1 cellular context compared by ENCODE assay signal in the genomic region with DNA sequence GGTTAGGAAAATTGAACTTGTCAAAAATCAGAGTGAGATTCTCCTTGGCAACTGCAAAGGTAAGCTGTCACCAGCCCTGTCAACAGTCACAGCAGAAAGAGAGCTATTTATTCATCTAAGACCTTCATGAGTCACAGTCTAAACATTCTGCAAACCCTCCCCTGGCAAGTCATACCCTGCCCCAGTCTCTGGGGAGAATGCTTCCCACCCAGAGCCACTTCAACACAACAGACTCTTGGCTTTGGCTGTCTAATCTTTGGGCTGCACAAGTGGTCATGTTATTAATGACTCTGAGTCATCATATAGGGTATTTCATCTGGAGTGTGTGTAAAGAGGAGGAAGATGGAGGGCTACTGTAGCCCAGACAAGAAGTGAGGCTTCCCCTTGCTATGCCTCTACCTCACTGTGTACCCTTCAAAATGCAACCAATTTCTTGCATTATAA.
TF ChIP-seq lines count a peak whose summit lies in the region.

No MANE protein-coding gene starts in this region.

TF ChIP-seq in K562, 482 proteins besides CTCF, POLR2A, EP300 and RAD21 (continued from another document and continues in another):
- TF ChIP-seq, protein P1, sequence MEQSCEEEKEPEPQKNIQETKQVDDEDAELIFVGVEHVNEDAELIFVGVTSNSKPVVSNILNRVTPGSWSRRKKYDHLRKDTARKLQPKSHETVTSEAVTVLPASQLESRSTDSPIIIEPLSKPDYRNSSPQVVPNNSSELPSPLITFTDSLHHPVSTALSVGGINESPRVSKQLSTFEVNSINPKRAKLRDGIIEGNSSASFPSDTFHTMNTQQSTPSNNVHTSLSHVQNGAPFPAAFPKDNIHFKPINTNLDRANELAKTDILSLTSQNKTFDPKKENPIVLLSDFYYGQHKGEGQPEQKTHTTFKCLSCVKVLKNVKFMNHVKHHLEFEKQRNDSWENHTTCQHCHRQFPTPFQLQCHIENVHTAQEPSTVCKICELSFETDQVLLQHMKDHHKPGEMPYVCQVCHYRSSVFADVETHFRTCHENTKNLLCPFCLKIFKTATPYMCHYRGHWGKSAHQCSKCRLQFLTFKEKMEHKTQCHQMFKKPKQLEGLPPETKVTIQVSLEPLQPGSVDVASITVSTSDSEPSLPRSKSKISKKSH (CRISPR knock-in tag; IDR thresholded peaks at IDR 0.05) = no peak
- TF ChIP-seq, protein P2, sequence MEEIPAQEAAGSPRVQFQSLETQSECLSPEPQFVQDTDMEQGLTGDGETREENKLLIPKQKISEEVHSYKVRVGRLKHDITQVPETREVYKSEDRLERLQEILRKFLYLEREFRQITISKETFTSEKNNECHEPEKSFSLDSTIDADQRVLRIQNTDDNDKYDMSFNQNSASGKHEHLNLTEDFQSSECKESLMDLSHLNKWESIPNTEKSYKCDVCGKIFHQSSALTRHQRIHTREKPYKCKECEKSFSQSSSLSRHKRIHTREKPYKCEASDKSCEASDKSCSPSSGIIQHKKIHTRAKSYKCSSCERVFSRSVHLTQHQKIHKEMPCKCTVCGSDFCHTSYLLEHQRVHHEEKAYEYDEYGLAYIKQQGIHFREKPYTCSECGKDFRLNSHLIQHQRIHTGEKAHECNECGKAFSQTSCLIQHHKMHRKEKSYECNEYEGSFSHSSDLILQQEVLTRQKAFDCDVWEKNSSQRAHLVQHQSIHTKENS (CRISPR knock-in tag; IDR thresholded peaks at IDR 0.05) = no peak
- TF ChIP-seq ZNF165 (CRISPR knock-in tag; IDR thresholded peaks at IDR 0.05; ENCODE audit: borderline replicate concordance) = no peak
- no peak for TF ChIP-seq FOXJ3 (CRISPR knock-in tag; IDR thresholded peaks at IDR 0.05)
- TF ChIP-seq, protein P3, sequence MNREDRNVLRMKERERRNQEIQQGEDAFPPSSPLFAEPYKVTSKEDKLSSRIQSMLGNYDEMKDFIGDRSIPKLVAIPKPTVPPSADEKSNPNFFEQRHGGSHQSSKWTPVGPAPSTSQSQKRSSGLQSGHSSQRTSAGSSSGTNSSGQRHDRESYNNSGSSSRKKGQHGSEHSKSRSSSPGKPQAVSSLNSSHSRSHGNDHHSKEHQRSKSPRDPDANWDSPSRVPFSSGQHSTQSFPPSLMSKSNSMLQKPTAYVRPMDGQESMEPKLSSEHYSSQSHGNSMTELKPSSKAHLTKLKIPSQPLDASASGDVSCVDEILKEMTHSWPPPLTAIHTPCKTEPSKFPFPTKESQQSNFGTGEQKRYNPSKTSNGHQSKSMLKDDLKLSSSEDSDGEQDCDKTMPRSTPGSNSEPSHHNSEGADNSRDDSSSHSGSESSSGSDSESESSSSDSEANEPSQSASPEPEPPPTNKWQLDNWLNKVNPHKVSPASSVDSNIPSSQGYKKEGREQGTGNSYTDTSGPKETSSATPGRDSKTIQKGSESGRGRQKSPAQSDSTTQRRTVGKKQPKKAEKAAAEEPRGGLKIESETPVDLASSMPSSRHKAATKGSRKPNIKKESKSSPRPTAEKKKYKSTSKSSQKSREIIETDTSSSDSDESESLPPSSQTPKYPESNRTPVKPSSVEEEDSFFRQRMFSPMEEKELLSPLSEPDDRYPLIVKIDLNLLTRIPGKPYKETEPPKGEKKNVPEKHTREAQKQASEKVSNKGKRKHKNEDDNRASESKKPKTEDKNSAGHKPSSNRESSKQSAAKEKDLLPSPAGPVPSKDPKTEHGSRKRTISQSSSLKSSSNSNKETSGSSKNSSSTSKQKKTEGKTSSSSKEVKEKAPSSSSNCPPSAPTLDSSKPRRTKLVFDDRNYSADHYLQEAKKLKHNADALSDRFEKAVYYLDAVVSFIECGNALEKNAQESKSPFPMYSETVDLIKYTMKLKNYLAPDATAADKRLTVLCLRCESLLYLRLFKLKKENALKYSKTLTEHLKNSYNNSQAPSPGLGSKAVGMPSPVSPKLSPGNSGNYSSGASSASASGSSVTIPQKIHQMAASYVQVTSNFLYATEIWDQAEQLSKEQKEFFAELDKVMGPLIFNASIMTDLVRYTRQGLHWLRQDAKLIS (CRISPR knock-in tag; IDR thresholded peaks at IDR 0.05) = no peak
- 0 out of 4 replicates have a peak, but pooled peaks of 1 of the 2 experiments have one; percentile 24 for TF ChIP-seq TBL1XR1 (IDR thresholded peaks at IDR 0.05; ENCODE audit: low read length in 2 of 2)
- TF ChIP-seq NFRKB (IDR thresholded peaks at IDR 0.05; ENCODE audit: low read depth) = no peak
- no peak for TF ChIP-seq CSDE1 (IDR thresholded peaks at IDR 0.05)
- TF ChIP-seq RFX1 (IDR thresholded peaks at IDR 0.05) = peak; percentile 36; the same call in 1 of the 2 replicates
- TF ChIP-seq, protein P4, sequence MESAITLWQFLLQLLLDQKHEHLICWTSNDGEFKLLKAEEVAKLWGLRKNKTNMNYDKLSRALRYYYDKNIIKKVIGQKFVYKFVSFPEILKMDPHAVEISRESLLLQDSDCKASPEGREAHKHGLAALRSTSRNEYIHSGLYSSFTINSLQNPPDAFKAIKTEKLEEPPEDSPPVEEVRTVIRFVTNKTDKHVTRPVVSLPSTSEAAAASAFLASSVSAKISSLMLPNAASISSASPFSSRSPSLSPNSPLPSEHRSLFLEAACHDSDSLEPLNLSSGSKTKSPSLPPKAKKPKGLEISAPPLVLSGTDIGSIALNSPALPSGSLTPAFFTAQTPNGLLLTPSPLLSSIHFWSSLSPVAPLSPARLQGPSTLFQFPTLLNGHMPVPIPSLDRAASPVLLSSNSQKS (CRISPR knock-in tag; IDR thresholded peaks at IDR 0.05) = no peak
- TF ChIP-seq CCNT2 (IDR thresholded peaks at IDR 0.05; ENCODE audit: borderline replicate concordance, extremely low read depth, insufficient read length, low read depth, low read length) = no peak
- no peak for TF ChIP-seq COPS2 (conservative IDR thresholded peaks at IDR 0.05)
- TF ChIP-seq HDAC2 (IDR thresholded peaks at IDR 0.05) = no peak
- TF ChIP-seq, protein P5, sequence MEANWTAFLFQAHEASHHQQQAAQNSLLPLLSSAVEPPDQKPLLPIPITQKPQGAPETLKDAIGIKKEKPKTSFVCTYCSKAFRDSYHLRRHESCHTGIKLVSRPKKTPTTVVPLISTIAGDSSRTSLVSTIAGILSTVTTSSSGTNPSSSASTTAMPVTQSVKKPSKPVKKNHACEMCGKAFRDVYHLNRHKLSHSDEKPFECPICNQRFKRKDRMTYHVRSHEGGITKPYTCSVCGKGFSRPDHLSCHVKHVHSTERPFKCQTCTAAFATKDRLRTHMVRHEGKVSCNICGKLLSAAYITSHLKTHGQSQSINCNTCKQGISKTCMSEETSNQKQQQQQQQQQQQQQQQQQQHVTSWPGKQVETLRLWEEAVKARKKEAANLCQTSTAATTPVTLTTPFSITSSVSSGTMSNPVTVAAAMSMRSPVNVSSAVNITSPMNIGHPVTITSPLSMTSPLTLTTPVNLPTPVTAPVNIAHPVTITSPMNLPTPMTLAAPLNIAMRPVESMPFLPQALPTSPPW (CRISPR knock-in tag; IDR thresholded peaks at IDR 0.05) = 0 out of 2 replicates have a peak, but pooled peaks have one; percentile 20
- peak; percentile 86 for TF ChIP-seq ARID1B (IDR thresholded peaks at IDR 0.05)
- TF ChIP-seq HNRNPK (IDR thresholded peaks at IDR 0.05; ENCODE audit: low read depth, low read length, poor library complexity, severe bottlenecking) = no peak
- peak; percentile 90 for TF ChIP-seq FOSL1 (tag; conservative IDR thresholded peaks at IDR 0.05)
- no peak for TF ChIP-seq NFIX (CRISPR knock-in tag; IDR thresholded peaks at IDR 0.05; ENCODE audit: low read depth)
- no peak for TF ChIP-seq USF1 (CRISPR knock-in tag; IDR thresholded peaks at IDR 0.05)
- TF ChIP-seq ZNF282 (CRISPR knock-in tag; IDR thresholded peaks at IDR 0.05) = no peak
- no peak for TF ChIP-seq PCBP1 (IDR thresholded peaks at IDR 0.05; ENCODE audit: low read depth, low read length, poor library complexity, severe bottlenecking)
- no peak for TF ChIP-seq MAX (CRISPR knock-in tag; IDR thresholded peaks at IDR 0.05)
- TF ChIP-seq ZNF263 (CRISPR knock-in tag; IDR thresholded peaks at IDR 0.05; ENCODE audit: borderline replicate concordance) = no peak
- TF ChIP-seq MEF2D (tag; conservative IDR thresholded peaks at IDR 0.05; ENCODE audit: low read depth) = no peak
- TF ChIP-seq LARP7 (IDR thresholded peaks at IDR 0.05) = no peak
- TF ChIP-seq, protein P6, sequence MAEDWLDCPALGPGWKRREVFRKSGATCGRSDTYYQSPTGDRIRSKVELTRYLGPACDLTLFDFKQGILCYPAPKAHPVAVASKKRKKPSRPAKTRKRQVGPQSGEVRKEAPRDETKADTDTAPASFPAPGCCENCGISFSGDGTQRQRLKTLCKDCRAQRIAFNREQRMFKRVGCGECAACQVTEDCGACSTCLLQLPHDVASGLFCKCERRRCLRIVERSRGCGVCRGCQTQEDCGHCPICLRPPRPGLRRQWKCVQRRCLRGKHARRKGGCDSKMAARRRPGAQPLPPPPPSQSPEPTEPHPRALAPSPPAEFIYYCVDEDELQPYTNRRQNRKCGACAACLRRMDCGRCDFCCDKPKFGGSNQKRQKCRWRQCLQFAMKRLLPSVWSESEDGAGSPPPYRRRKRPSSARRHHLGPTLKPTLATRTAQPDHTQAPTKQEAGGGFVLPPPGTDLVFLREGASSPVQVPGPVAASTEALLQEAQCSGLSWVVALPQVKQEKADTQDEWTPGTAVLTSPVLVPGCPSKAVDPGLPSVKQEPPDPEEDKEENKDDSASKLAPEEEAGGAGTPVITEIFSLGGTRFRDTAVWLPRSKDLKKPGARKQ (CRISPR knock-in tag; IDR thresholded peaks at IDR 0.05) = no peak
- TF ChIP-seq ZNF3 (CRISPR knock-in tag; IDR thresholded peaks at IDR 0.05) = no peak
- no peak for TF ChIP-seq XRCC5 (IDR thresholded peaks at IDR 0.05; ENCODE audit: low read depth, low read length)
- TF ChIP-seq ERF (CRISPR knock-in tag; IDR thresholded peaks at IDR 0.05) = no peak
- TF ChIP-seq RFX7 (CRISPR knock-in tag; IDR thresholded peaks at IDR 0.05) = no peak
- no peak for TF ChIP-seq U2AF2 (optimal IDR thresholded peaks at IDR 0.05; ENCODE audit: low read depth, low read length)
- no peak for TF ChIP-seq POU5F1 (IDR thresholded peaks at IDR 0.05; ENCODE audit: borderline replicate concordance, low read depth, low read length, partially characterized antibody)
- no peak for TF ChIP-seq ZNF512 (tag; IDR thresholded peaks at IDR 0.05)
- no peak for TF ChIP-seq HEY1 (CRISPR knock-in tag; IDR thresholded peaks at IDR 0.05; ENCODE audit: borderline replicate concordance)
- no peak for TF ChIP-seq MAFF (IDR thresholded peaks at IDR 0.05; ENCODE audit: low read length)
- TF ChIP-seq ZNF551 (CRISPR knock-in tag; IDR thresholded peaks at IDR 0.05) = no peak
- TF ChIP-seq PTTG1 (tag; IDR thresholded peaks at IDR 0.05; ENCODE audit: low read depth) = no peak
- TF ChIP-seq PREB (CRISPR knock-in tag; IDR thresholded peaks at IDR 0.05) = no peak
- no peak for TF ChIP-seq ZNF584 (CRISPR knock-in tag; IDR thresholded peaks at IDR 0.05; ENCODE audit: low read depth)
